26 cellular contexts compared by ENCODE assay signal in genomic region chr19:34151439-34151838, GRCh38.
"Had no signal": no experiment of that assay in that cellular context is flagged by ENCODE, and none has a peak within 500 bp of the region (broad histone marks: within the 10 kb centered on the region; RNA-seq: fewer than 3 reads in every experiment).

No MANE protein-coding gene starts in this region.

- H3K4me1 ChIP-seq: stomach, suprapubic skin, testis, thyroid gland, tibial artery, tibial nerve, transverse colon, upper lobe of left lung, upper lobe of right lung, uterus, vagina had no signal

- DNase-seq: stimulated activated CD4-positive, alpha-beta T cell treated with anti-CD3 and anti-CD28 coated beads, Interleukin-2, amount 100 ng/mL, for 48 hours; stimulated activated CD4-positive, alpha-beta T cell treated with anti-CD3 and anti-CD28 coated beads, Interleukin-4, amount 100 ng/mL, for 1 hour; stimulated activated CD4-positive, alpha-beta T cell treated with anti-CD3 and anti-CD28 coated beads, Interleukin-4, amount 100 ng/mL, for 24 hours; stimulated activated CD4-positive, alpha-beta T cell treated with anti-CD3 and anti-CD28 coated beads, Interleukin-4, amount 100 ng/mL, for 4 hours; stimulated activated CD8-positive, alpha-beta memory T cell treated with anti-CD3 and anti-CD28 coated beads, Interleukin-4, amount 100 ng/mL, for 48 hours; stimulated activated naive B cell treated with anti-CD40 and anti-IgM and Interleukin-4, amounts not matched to agents 10 μg/mL and 1 μg/mL and 100 μg/mL, for 72 hours; stimulated activated naive CD4-positive, alpha-beta T cell; stimulated activated naive CD4-positive, alpha-beta T cell treated with Interleukin-2 at 50 U/mL for 16 hours; stimulated activated naive CD8-positive, alpha-beta T cell treated with anti-CD3 and anti-CD28 coated beads, Interleukin-15, amount 100 ng/mL, for 72 hours; stimulated activated naive CD8-positive, alpha-beta T cell treated with anti-CD3 and anti-CD28 coated beads, Interleukin-15, Interleukin-2, amounts not matched to agents 100 U/mL and 50 U/mL, for 24 hours; stomach; substantia nigra; testis; thyroid gland; tibial artery; transverse colon; trophoblast cell; upper lobe of left lung; upper lobe of right lung; uterus had no signal

- H3K36me3 ChIP-seq: stomach, suprapubic skin, thoracic aorta, thyroid gland, tibial artery, tibial nerve, transverse colon, upper lobe of left lung, upper lobe of right lung, uterus, vagina had no signal

- H3K27me3 ChIP-seq: stomach, suprapubic skin, testis, thyroid gland, tibial artery, tibial nerve, transverse colon, upper lobe of left lung, upper lobe of right lung, uterus, vagina had no signal

- H3K27ac ChIP-seq: stomach, suprapubic skin, testis, thoracic aorta, thyroid gland, tibial artery, tibial nerve, transverse colon, upper lobe of left lung, upper lobe of right lung, uterus, vagina had no signal

- H3K9me3 ChIP-seq: stomach, suprapubic skin, testis, thoracic aorta, thyroid gland, tibial artery, tibial nerve, transverse colon, upper lobe of left lung, upper lobe of right lung, uterus, vagina had no signal

- ATAC-seq: stimulated activated effector memory CD8-positive, alpha-beta T cell treated with anti-CD3 and anti-CD28 coated beads, Interleukin-12 subunit alpha, Interleukin-12 subunit beta, amount 100 ng/mL, for 72 hours; stimulated activated memory B cell treated with anti-CD40 and anti-IgM and Interleukin-4, amounts not matched to agents 10 μg/mL and 1 μg/mL and 100 μg/mL, for 72 hours; stimulated activated naive B cell treated with anti-CD40 and anti-IgM and Interleukin-4, amounts not matched to agents 10 μg/mL and 1 μg/mL and 100 μg/mL, for 72 hours; stimulated activated naive CD8-positive, alpha-beta T cell treated with anti-CD3 and anti-CD28 coated beads, Interleukin-15, amount 100 ng/mL, for 72 hours; stimulated activated naive CD8-positive, alpha-beta T cell treated with anti-CD3 and anti-CD28 coated beads, Interleukin-15, Interleukin-2, amounts not matched to agents 100 U/mL and 50 U/mL, for 24 hours; upper lobe of right lung had no signal

- H3K4me3 ChIP-seq: stomach, suprapubic skin, testis, thoracic aorta, thyroid gland, tibial artery, tibial nerve, transverse colon, upper lobe of left lung, upper lobe of right lung, uterus, vagina had no signal
